In genomic region chr5:139461176-139461575, GRCh38 we compare ENCODE assay signal across 1 cellular context.
TF ChIP-seq lines count a peak whose summit lies in the region.

No MANE protein-coding gene starts in this region.

TF ChIP-seq in SK-N-SH treated with all-trans-retinoic acid at 6 μM for 48 hours, 23 proteins besides CTCF, POLR2A, EP300 and RAD21 (continued from another document):
- TF ChIP-seq, protein P1, sequence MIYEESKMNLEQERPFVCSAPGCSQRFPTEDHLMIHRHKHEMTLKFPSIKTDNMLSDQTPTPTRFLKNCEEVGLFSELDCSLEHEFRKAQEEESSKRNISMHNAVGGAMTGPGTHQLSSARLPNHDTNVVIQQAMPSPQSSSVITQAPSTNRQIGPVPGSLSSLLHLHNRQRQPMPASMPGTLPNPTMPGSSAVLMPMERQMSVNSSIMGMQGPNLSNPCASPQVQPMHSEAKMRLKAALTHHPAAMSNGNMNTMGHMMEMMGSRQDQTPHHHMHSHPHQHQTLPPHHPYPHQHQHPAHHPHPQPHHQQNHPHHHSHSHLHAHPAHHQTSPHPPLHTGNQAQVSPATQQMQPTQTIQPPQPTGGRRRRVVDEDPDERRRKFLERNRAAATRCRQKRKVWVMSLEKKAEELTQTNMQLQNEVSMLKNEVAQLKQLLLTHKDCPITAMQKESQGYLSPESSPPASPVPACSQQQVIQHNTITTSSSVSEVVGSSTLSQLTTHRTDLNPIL (CRISPR knock-in tag; IDR thresholded peaks at IDR 0.05; ENCODE audit: low read depth): no peak
- TF ChIP-seq, protein P2, sequence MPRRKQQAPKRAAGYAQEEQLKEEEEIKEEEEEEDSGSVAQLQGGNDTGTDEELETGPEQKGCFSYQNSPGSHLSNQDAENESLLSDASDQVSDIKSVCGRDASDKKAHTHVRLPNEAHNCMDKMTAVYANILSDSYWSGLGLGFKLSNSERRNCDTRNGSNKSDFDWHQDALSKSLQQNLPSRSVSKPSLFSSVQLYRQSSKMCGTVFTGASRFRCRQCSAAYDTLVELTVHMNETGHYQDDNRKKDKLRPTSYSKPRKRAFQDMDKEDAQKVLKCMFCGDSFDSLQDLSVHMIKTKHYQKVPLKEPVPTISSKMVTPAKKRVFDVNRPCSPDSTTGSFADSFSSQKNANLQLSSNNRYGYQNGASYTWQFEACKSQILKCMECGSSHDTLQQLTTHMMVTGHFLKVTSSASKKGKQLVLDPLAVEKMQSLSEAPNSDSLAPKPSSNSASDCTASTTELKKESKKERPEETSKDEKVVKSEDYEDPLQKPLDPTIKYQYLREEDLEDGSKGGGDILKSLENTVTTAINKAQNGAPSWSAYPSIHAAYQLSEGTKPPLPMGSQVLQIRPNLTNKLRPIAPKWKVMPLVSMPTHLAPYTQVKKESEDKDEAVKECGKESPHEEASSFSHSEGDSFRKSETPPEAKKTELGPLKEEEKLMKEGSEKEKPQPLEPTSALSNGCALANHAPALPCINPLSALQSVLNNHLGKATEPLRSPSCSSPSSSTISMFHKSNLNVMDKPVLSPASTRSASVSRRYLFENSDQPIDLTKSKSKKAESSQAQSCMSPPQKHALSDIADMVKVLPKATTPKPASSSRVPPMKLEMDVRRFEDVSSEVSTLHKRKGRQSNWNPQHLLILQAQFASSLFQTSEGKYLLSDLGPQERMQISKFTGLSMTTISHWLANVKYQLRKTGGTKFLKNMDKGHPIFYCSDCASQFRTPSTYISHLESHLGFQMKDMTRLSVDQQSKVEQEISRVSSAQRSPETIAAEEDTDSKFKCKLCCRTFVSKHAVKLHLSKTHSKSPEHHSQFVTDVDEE (CRISPR knock-in tag; IDR thresholded peaks at IDR 0.05): no peak
- no peak for TF ChIP-seq OSR1 (CRISPR knock-in tag; IDR thresholded peaks at IDR 0.05)
- no peak for TF ChIP-seq ZNF70 (CRISPR knock-in tag; IDR thresholded peaks at IDR 0.05)
- no peak for TF ChIP-seq PPARA (CRISPR knock-in tag; IDR thresholded peaks at IDR 0.05; ENCODE audit: borderline replicate concordance)
- TF ChIP-seq CSDC2 (CRISPR knock-in tag; IDR thresholded peaks at IDR 0.05): no peak
- no peak for TF ChIP-seq PATZ1 (CRISPR knock-in tag; IDR thresholded peaks at IDR 0.05; ENCODE audit: borderline replicate concordance)
- TF ChIP-seq TCF4 (CRISPR knock-in tag; IDR thresholded peaks at IDR 0.05; ENCODE audit: borderline replicate concordance): no peak
- no peak for TF ChIP-seq SNAI2 (CRISPR knock-in tag; IDR thresholded peaks at IDR 0.05)
- TF ChIP-seq ZFP30 (CRISPR knock-in tag; IDR thresholded peaks at IDR 0.05): no peak
- TF ChIP-seq ZC3H10 (CRISPR knock-in tag; IDR thresholded peaks at IDR 0.05): no peak
- no peak for TF ChIP-seq CSRNP3 (CRISPR knock-in tag; IDR thresholded peaks at IDR 0.05)
- no peak for TF ChIP-seq TOX (CRISPR knock-in tag; IDR thresholded peaks at IDR 0.05; ENCODE audit: borderline replicate concordance)
